In the genomic region with DNA sequence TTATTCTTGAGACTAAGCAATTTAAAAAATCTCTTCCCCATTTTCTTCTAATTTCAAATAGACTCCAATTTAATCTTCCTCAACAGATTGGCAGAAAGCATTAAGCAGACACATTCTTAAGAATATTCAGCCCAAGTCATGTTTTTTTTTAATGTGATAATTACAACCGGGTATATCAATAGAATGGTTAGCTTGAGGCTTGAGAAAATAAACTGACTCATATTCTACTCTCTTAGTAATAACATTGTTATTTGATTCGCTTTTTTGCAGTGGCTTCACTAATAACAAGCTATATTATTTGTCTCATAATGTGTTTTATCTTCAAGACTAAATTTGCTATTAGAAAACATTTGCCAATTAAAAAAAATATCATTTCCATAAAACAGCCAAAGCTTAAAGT, we compare ENCODE assay signal across 19 cellular contexts.
"Had no signal": no experiment of that assay in that cellular context is flagged by ENCODE, and none has a peak within 500 bp of the region (broad histone marks: within the 10 kb centered on the region; RNA-seq: fewer than 3 reads in every experiment).

No MANE protein-coding gene starts in this region.

- H3K4me3 ChIP-seq: breast epithelium, lung, spleen had no signal

- ATAC-seq: activated CD8-positive, alpha-beta T cell treated with anti-CD3 and anti-CD28 coated beads for 36 hours; activated T-helper 17 cell treated with anti-CD3 and anti-CD28 coated beads, Interleukin-2, amount 50 U/mL, for 72 hours; left lobe of liver; natural killer cell treated with Interleukin-12 subunit alpha and Interleukin-12 subunit beta and Interleukin-15 and Interleukin-18, amount 100 ng/mL, for 72 hours; stimulated activated naive B cell treated with anti-CD40 and anti-IgM and Interleukin-4, amounts not matched to agents 10 μg/mL and 1 μg/mL and 100 μg/mL, for 72 hours had no signal

- FAIRE-seq: keratinocyte had no signal

- DNase-seq: activated CD4-positive, alpha-beta T cell treated with anti-CD3 and anti-CD28 coated beads for 48 hours; activated CD4-positive, CD25-positive, alpha-beta regulatory T cell; activated CD8-positive, alpha-beta T cell treated with anti-CD3 and anti-CD28 coated beads for 36 hours; activated naive CD4-positive, alpha-beta T cell treated with Interleukin-2 at 50 U/mL for 16 hours; activated T-cell treated with anti-CD3 and anti-CD28 coated beads, Interleukin-2, amount 50 U/mL, for 1 hour; anterior cingulate cortex; cerebellar nuclear complex; cortex of kidney; effector CD8-positive, alpha-beta T cell; glutamatergic neuron; hippocampal formation; spleen; stimulated activated naive B cell treated with anti-CD40 and anti-IgM and Interleukin-4, amounts not matched to agents 10 μg/mL and 1 μg/mL and 100 μg/mL, for 72 hours had no signal
